Comparison of ENCODE assay signal across 21 cellular contexts in genomic region chr15:79887517-79887916, GRCh38.
"Had no signal": no experiment of that assay in that cellular context is flagged by ENCODE, and none has a peak within 500 bp of the region (broad histone marks: within the 10 kb centered on the region; RNA-seq: fewer than 3 reads in every experiment).

No MANE protein-coding gene starts in this region.

- H3K27me3 ChIP-seq: suprapubic skin, vagina had no signal

- H3K27ac Mint-ChIP-seq: activated B cell treated with CpG ODN at 0.5 μM for 24 hours; activated CD4-positive, alpha-beta memory T cell treated with anti-CD3 and anti-CD28 coated beads, Interleukin-2, amount 10 ng/mL, durations not matched to agents 7 days and 5 days; activated CD8-positive, alpha-beta memory T cell treated with anti-CD3 and anti-CD28 coated beads, Interleukin-2, amount 10 ng/mL, durations not matched to agents 7 days and 5 days; activated naive CD4-positive, alpha-beta T cell treated with anti-CD3 and anti-CD28 coated beads for 36 hours; activated T-helper 17 cell treated with anti-CD3 and anti-CD28 coated beads, Interleukin-2, amount 50 U/mL, for 72 hours; natural killer cell; stimulated activated naive CD8-positive, alpha-beta T cell treated with anti-CD3 and anti-CD28 coated beads, Interleukin-15, Interleukin-2, amounts not matched to agents 100 ng/mL and 50 ng/mL, for 24 hours; T-helper 2 cell treated with Interferon-gamma antibody and Interleukin-4, amounts not matched to agents 5 μg/mL and 100 μg/mL, for 36 hours had no signal

- H3K9me3 Mint-ChIP-seq: activated B cell treated with CpG ODN at 0.5 μM for 24 hours; activated CD4-positive, alpha-beta memory T cell treated with anti-CD3 and anti-CD28 coated beads, Interleukin-2, amount 10 ng/mL, durations not matched to agents 7 days and 5 days; activated naive CD4-positive, alpha-beta T cell treated with anti-CD3 and anti-CD28 coated beads for 36 hours; activated T-helper 17 cell treated with anti-CD3 and anti-CD28 coated beads, Interleukin-2, amount 50 U/mL, for 72 hours; central memory CD8-positive, alpha-beta T cell; natural killer cell; stimulated activated naive CD8-positive, alpha-beta T cell treated with anti-CD3 and anti-CD28 coated beads, Interleukin-15, Interleukin-2, amounts not matched to agents 100 ng/mL and 50 ng/mL, for 24 hours; T-helper 2 cell treated with Interferon-gamma antibody and Interleukin-4, amounts not matched to agents 5 μg/mL and 100 μg/mL, for 36 hours had no signal

- H3K27ac ChIP-seq: suprapubic skin, vagina had no signal

- H3K4me3 ChIP-seq: lung, suprapubic skin, vagina had no signal

- DNase-seq: activated B cell treated with CpG ODN at 0.5 μM for 24 hours; activated CD4-positive, alpha-beta memory T cell treated with anti-CD3 and anti-CD28 coated beads, Interleukin-2, amount 10 ng/mL, durations not matched to agents 7 days and 5 days; activated CD4-positive, alpha-beta T cell treated with anti-CD3 and anti-CD28 coated beads for 48 hours; activated CD8-positive, alpha-beta memory T cell treated with anti-CD3 and anti-CD28 coated beads, Interleukin-2, amount 10 ng/mL, durations not matched to agents 7 days and 5 days; activated naive CD4-positive, alpha-beta T cell treated with anti-CD3 and anti-CD28 coated beads for 36 hours; anterior cingulate cortex; cortex of kidney; effector CD4-positive, alpha-beta T cell; foreskin fibroblast; hypothalamus; natural killer cell; posterior cingulate gyrus; SW 1271; trophoblast cell had no signal

- H3K4me3 Mint-ChIP-seq: activated B cell treated with CpG ODN at 0.5 μM for 24 hours; activated CD4-positive, alpha-beta memory T cell treated with anti-CD3 and anti-CD28 coated beads, Interleukin-2, amount 10 ng/mL, durations not matched to agents 7 days and 5 days; activated CD8-positive, alpha-beta memory T cell treated with anti-CD3 and anti-CD28 coated beads, Interleukin-2, amount 10 ng/mL, durations not matched to agents 7 days and 5 days; activated naive CD4-positive, alpha-beta T cell treated with anti-CD3 and anti-CD28 coated beads for 36 hours; activated T-helper 17 cell treated with anti-CD3 and anti-CD28 coated beads, Interleukin-2, amount 50 U/mL, for 72 hours; central memory CD8-positive, alpha-beta T cell; natural killer cell; stimulated activated naive CD8-positive, alpha-beta T cell treated with anti-CD3 and anti-CD28 coated beads, Interleukin-15, Interleukin-2, amounts not matched to agents 100 ng/mL and 50 ng/mL, for 24 hours; T-helper 2 cell treated with Interferon-gamma antibody and Interleukin-4, amounts not matched to agents 5 μg/mL and 100 μg/mL, for 36 hours had no signal

- H3K9me3 ChIP-seq: suprapubic skin, vagina had no signal

- H3K27me3 Mint-ChIP-seq: activated B cell treated with CpG ODN at 0.5 μM for 24 hours; activated CD4-positive, alpha-beta memory T cell treated with anti-CD3 and anti-CD28 coated beads, Interleukin-2, amount 10 ng/mL, durations not matched to agents 7 days and 5 days; activated CD8-positive, alpha-beta memory T cell treated with anti-CD3 and anti-CD28 coated beads, Interleukin-2, amount 10 ng/mL, durations not matched to agents 7 days and 5 days; activated T-helper 17 cell treated with anti-CD3 and anti-CD28 coated beads, Interleukin-2, amount 50 U/mL, for 72 hours; central memory CD8-positive, alpha-beta T cell; stimulated activated naive CD8-positive, alpha-beta T cell treated with anti-CD3 and anti-CD28 coated beads, Interleukin-15, Interleukin-2, amounts not matched to agents 100 ng/mL and 50 ng/mL, for 24 hours had no signal

- H3K4me1 ChIP-seq: suprapubic skin, vagina had no signal
